19 cellular contexts compared by ENCODE assay signal in the genomic region with DNA sequence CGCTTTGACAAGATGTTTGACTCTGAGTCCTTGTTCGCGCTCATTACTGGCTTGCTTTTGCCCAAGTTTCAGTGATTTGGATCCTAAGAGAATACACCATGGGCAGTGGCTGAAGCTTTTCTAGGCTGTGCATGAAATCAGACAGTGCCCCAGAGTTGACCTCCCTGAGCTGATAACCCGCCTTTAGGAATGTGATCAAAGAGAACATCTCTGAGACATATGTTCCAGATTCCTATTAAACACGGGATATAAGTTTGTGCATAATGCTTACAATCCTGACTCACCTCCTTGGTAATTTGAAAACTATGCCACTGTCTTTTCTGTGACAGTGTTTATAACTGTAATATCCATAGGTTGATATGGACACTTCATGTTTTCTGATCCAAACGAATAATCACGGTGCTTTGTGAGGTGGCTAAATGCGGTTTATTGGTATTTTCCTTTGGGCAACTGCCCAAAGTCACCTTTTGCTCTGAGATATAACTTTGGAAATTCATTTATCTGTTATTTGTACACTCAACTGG.
DNase-seq lines count a peak whose midpoint lies in the region; ATAC-seq and TF ChIP-seq lines count a peak whose summit lies in the region.
"Had no signal": no experiment of that assay in that cellular context is flagged by ENCODE, and none has a peak within 500 bp of the region (broad histone marks: within the 10 kb centered on the region; RNA-seq: fewer than 3 reads in every experiment).

No MANE protein-coding gene starts in this region.

- no peaks in the 10 kb centered on the region for H3K79me1 ChIP-seq in IMR-90 (ENCODE audit: low read depth in 1 of 2, low read length in 2 of 2)

- no peaks in the 10 kb centered on the region for H3K9me3 ChIP-seq in IMR-90 (ENCODE audit: control insufficient read depth, insufficient read depth, low read length)
- H3K9me3 ChIP-seq: BLaER1, Caco-2 had no signal

- H3K56ac ChIP-seq in IMR-90 (ENCODE audit: extremely low read depth, insufficient read depth, low read length), result no peak overlapping the region

- no peak overlapping the region for H3K4me2 ChIP-seq in IMR-90 (ENCODE audit: low read depth, low read length)
- H3K4me2 ChIP-seq: BLaER1 had no signal

- POLR2A ChIA-PET in IMR-90 (lab: Charles Lee; ENCODE audit: unreplicated experiment), result no interaction called here

- no peak overlapping the region for H2BK15ac ChIP-seq in IMR-90 (ENCODE audit: low read depth, low read length)

- H3K23ac ChIP-seq in IMR-90 (ENCODE audit: low read depth, low read length), result no peak overlapping the region

- H2AFZ ChIP-seq in IMR-90 (replicated peaks; ENCODE audit: low read length, poor library complexity), result no peak overlapping the region
- H2AFZ ChIP-seq: GM23248 had no signal

- H3K4me3 ChIP-seq in IMR-90 (ENCODE audit: insufficient read depth, low read depth, low read length), result no peak overlapping the region
- no peak overlapping the region for H3K4me3 ChIP-seq in foreskin fibroblast (ENCODE audit: low read depth in 1 of 2, low read length in 2 of 2)
- H3K4me3 ChIP-seq: BLaER1, GM23248 had no signal

- H2BK20ac ChIP-seq in IMR-90 (ENCODE audit: low read depth, low read length), result no peak overlapping the region

- H3K9me1 ChIP-seq in IMR-90 (ENCODE audit: insufficient read depth, low read length), result no peaks in the 10 kb centered on the region

- no peak overlapping the region for H3K4me3 Mint-ChIP-seq in nephron progenitor cell
- H3K4me3 Mint-ChIP-seq: B cell; CD4-positive, CD25-positive, alpha-beta regulatory T cell; CD8-positive, alpha-beta T cell had no signal

- no peak overlapping the region for H2BK120ac ChIP-seq in IMR-90 (ENCODE audit: low read depth, low read length)

- no peak overlapping the region for H3K4ac ChIP-seq in IMR-90 (ENCODE audit: low read depth, low read length)

- ATAC-seq in IMR-90 (ENCODE audit: low read depth) (peak; percentile 17; the same call in 1 of the 2 replicates), GM21360 (IDR thresholded peaks at IDR 0.05; ENCODE audit: unreplicated experiment) (no peak)
- ATAC-seq: CD8-positive, alpha-beta T cell had no signal

- in situ Hi-C loops in IMR-90 (cut with MboI; ENCODE audit: low sequenced_read_pairs), result no loop called here

- no peaks in the 10 kb centered on the region for H4K20me1 ChIP-seq in IMR-90 (ENCODE audit: insufficient read depth, low read length)
- H4K20me1 ChIP-seq: BLaER1 had no signal

- DNase-seq in EL, result peak; percentile 14
- DNase-seq in IMR-90, result peak; percentile 13
- DNase-seq in foreskin fibroblast, result peak; percentile 11 to 56
- DNase-seq in nephron progenitor cell, result no peak
- no peak for DNase-seq in stimulated activated CD4-positive, alpha-beta T cell treated with anti-CD3 and anti-CD28 coated beads, Interleukin-4, amount 100 ng/mL, for 1 hour
- DNase-seq: Caco-2; CD4-positive, CD25-positive, alpha-beta regulatory T cell; CD8-positive, alpha-beta T cell; DMS153; DND-41; GF-D8; GM23248; H7; HCEC 1CT had no signal

- H4K5ac ChIP-seq in IMR-90 (ENCODE audit: low read depth, low read length), result no peak overlapping the region

- no peak for TF ChIP-seq POLR2A in IMR-90 (IDR thresholded peaks at IDR 0.05; ENCODE audit: low read depth, low read length)

- no peak overlapping the region for H4K91ac ChIP-seq in IMR-90 (ENCODE audit: insufficient read depth, low read depth, low read length)

- H3K27me3 ChIP-seq in IMR-90 (ENCODE audit: control insufficient read depth, insufficient read depth, low read length), result no peaks in the 10 kb centered on the region
- H3K27me3 ChIP-seq: BLaER1 had no signal

- WGBS in IMR-90 (ENCODE audit: extremely low coverage in 2 of 2, insufficient read length in 1 of 2), 2 experiments, result 81% methylated on average over 3 of the region's 8 CpGs; no CpG with 5 or more reads in 1 of the 2 experiments

- no peak overlapping the region for H3K27ac ChIP-seq in IMR-90 (ENCODE audit: insufficient read depth, low read length)
- H3K27ac ChIP-seq: 22Rv1, BLaER1, C4-2B, GM23248 had no signal

- H4K8ac ChIP-seq in IMR-90 (ENCODE audit: low read depth in 2 of 2, low read length in 2 of 2), result no peak overlapping the region

- no peak overlapping the region for H2AK5ac ChIP-seq in IMR-90 (ENCODE audit: low read depth, low read length)

- H3K4me1 ChIP-seq in IMR-90 (ENCODE audit: control insufficient read depth, insufficient read depth, low read length), result no peaks in the 10 kb centered on the region; the same call in 1 of the 2 replicates
- H3K4me1 ChIP-seq: BLaER1, Caco-2 had no signal

- H3K14ac ChIP-seq in IMR-90 (replicated peaks; ENCODE audit: low read depth, low read length), result no peak overlapping the region

- H3K36me3 Mint-ChIP-seq in nephron progenitor cell (ENCODE audit: low read depth), result no peaks in the 10 kb centered on the region
- H3K36me3 Mint-ChIP-seq: CD4-positive, CD25-positive, alpha-beta regulatory T cell; CD8-positive, alpha-beta T cell had no signal

- peaks cover 12% of the 10 kb centered on the region for H3K27me3 Mint-ChIP-seq in nephron progenitor cell (ENCODE audit: low read depth, poor library complexity)
- H3K27me3 Mint-ChIP-seq: B cell; CD4-positive, CD25-positive, alpha-beta regulatory T cell had no signal

- H2AK9ac ChIP-seq in IMR-90 (replicated peaks; ENCODE audit: low read depth, low read length, poor library complexity), result no peak overlapping the region

- no peaks in the 10 kb centered on the region for H3K4me1 Mint-ChIP-seq in nephron progenitor cell
- H3K4me1 Mint-ChIP-seq: B cell; CD4-positive, CD25-positive, alpha-beta regulatory T cell had no signal

- TF ChIP-seq CTCF in IMR-90 (conservative IDR thresholded peaks at IDR 0.05; ENCODE audit: low read depth, low read length), result no peak
- TF ChIP-seq CTCF in foreskin fibroblast (IDR thresholded peaks at IDR 0.05; ENCODE audit: low read depth, low read length), result no peak
- TF ChIP-seq CTCF in nephron progenitor cell (IDR thresholded peaks at IDR 0.05), result no peak

- no peaks in the 10 kb centered on the region for H3K9me3 Mint-ChIP-seq in nephron progenitor cell

- no peak overlapping the region for H3K18ac ChIP-seq in IMR-90 (ENCODE audit: low read depth, low read length)

- CTCF ChIA-PET in IMR-90 (lab: Yijun Ruan, JAX), result no interaction called here

- no peak overlapping the region for H2BK5ac ChIP-seq in IMR-90 (ENCODE audit: low read depth, low read length, poor library complexity, severe bottlenecking)

- intact Hi-C loops in IMR-90 (cut with micrococcal nuclease), result no loop called here

- no peak overlapping the region for H3K27ac Mint-ChIP-seq in nephron progenitor cell
- H3K27ac Mint-ChIP-seq: B cell; CD4-positive, CD25-positive, alpha-beta regulatory T cell; CD8-positive, alpha-beta T cell had no signal

- H3K9ac ChIP-seq in IMR-90 (ENCODE audit: low read depth, low read length), result no peak overlapping the region
- H3K9ac ChIP-seq: BLaER1, GM23248 had no signal

- no peaks in the 10 kb centered on the region for H3K36me3 ChIP-seq in IMR-90 (ENCODE audit: control insufficient read depth, insufficient read depth, low read length)
- H3K36me3 ChIP-seq: BLaER1 had no signal

- dilution Hi-C loops in IMR-90 (cut with HindIII; ENCODE audit: low sequenced_read_pairs, unreplicated experiment), result no loop called here

- no TSS peak for BruUV-seq in IMR-90 (replicated peaks; lab: Mats Ljungman, UMichigan)

- no peak for TF ChIP-seq RAD21 in IMR-90 (IDR thresholded peaks at IDR 0.05; ENCODE audit: low read length)

TF ChIP-seq in IMR-90, 13 proteins besides CTCF, POLR2A, EP300 and RAD21:
- TF ChIP-seq NFE2L2 (IDR thresholded peaks at IDR 0.05; ENCODE audit: low read depth, low read length), result no peak
- TF ChIP-seq BHLHE40 (IDR thresholded peaks at IDR 0.05; ENCODE audit: low read depth, low read length), result no peak
- TF ChIP-seq RCOR1 (IDR thresholded peaks at IDR 0.05; ENCODE audit: insufficient replicate concordance, low read length), result no peak
- TF ChIP-seq, protein P1, sequence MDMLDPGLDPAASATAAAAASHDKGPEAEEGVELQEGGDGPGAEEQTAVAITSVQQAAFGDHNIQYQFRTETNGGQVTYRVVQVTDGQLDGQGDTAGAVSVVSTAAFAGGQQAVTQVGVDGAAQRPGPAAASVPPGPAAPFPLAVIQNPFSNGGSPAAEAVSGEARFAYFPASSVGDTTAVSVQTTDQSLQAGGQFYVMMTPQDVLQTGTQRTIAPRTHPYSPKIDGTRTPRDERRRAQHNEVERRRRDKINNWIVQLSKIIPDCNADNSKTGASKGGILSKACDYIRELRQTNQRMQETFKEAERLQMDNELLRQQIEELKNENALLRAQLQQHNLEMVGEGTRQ (IDR thresholded peaks at IDR 0.05; ENCODE audit: low read depth, low read length), result no peak
- TF ChIP-seq CHD1 (IDR thresholded peaks at IDR 0.05; ENCODE audit: low read depth, low read length), result no peak
- TF ChIP-seq MAZ (IDR thresholded peaks at IDR 0.05; ENCODE audit: borderline replicate concordance, low read depth, low read length), result no peak
- TF ChIP-seq, protein P2, sequence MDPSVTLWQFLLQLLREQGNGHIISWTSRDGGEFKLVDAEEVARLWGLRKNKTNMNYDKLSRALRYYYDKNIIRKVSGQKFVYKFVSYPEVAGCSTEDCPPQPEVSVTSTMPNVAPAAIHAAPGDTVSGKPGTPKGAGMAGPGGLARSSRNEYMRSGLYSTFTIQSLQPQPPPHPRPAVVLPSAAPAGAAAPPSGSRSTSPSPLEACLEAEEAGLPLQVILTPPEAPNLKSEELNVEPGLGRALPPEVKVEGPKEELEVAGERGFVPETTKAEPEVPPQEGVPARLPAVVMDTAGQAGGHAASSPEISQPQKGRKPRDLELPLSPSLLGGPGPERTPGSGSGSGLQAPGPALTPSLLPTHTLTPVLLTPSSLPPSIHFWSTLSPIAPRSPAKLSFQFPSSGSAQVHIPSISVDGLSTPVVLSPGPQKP (IDR thresholded peaks at IDR 0.05; ENCODE audit: borderline replicate concordance, low read depth, low read length), result no peak
- TF ChIP-seq RFX5 (IDR thresholded peaks at IDR 0.05; ENCODE audit: low read depth, low read length), result no peak
- TF ChIP-seq SMC3 (IDR thresholded peaks at IDR 0.05; ENCODE audit: low read depth, low read length), result no peak
- TF ChIP-seq MXI1 (IDR thresholded peaks at IDR 0.05; ENCODE audit: borderline replicate concordance, low read depth, low read length), result no peak

Comparison
In these comparisons a context has a peak if more than half of its experiments do, and no peak if none do; other contexts are left out.
1. DNase-seq: peak in EL (single experiment), IMR-90 (single experiment) and foreskin fibroblast (2 of 2); none in nephron progenitor cell (single experiment) and stimulated activated CD4-positive, alpha-beta T cell treated with anti-CD3 and anti-CD28 coated beads, Interleukin-4, amount 100 ng/mL, for 1 hour (single experiment).